ENCODE assay signal across 1 cellular context in genomic region chr2:231573698-231574421, GRCh38.
TF ChIP-seq lines count a peak whose summit lies in the region.

No MANE protein-coding gene starts in this region.

TF ChIP-seq in GM23338, 12 proteins besides CTCF, POLR2A, EP300 and RAD21 (continued from another document):
- no peak for TF ChIP-seq ZNF462 (CRISPR knock-in tag; IDR thresholded peaks at IDR 0.05)
- no peak for TF ChIP-seq ZNF114 (CRISPR knock-in tag; IDR thresholded peaks at IDR 0.05)
